In the genomic region with DNA sequence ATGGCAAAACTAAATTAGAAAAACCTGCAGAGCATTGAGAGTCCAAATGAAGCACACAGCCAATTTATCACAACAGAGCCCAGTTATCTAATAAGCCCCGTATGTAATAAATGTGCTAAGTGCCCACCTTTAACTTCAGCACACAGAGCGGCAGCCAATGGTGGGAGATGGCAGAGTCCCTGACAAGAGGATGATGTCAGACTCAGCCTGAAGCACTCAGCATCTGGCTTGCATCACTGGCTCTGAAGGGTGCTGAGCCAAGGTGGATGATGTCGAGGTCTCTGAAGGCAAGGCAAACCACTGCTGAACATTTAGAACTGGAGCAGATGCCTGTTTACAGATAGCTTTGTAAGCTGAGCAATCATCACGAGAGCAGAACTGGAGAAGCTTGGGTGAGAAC, we compare ENCODE assay signal across 31 cellular contexts.
DNase-seq lines count a peak whose midpoint lies in the region; ATAC-seq and TF ChIP-seq lines count a peak whose summit lies in the region.
"Had no signal": no experiment of that assay in that cellular context is flagged by ENCODE, and none has a peak within 500 bp of the region (broad histone marks: within the 10 kb centered on the region; RNA-seq: fewer than 3 reads in every experiment).

No MANE protein-coding gene starts in this region.

- intact Hi-C loops in Right ventricle myocardium superior (cut with DNase I): no loop called here
- intact Hi-C loops in activated CD4-positive, alpha-beta T cell treated with anti-CD3 and anti-CD28 coated beads for 36 hours (cut with DNase I, micrococcal nuclease): no loop called here

- H3K27me3 ChIP-seq in right atrium auricular region: no peaks in the 10 kb centered on the region
- H3K27me3 ChIP-seq: ovary, SJCRH30 had no signal

- no peaks in the 10 kb centered on the region for H3K9me3 Mint-ChIP-seq in activated CD4-positive, alpha-beta T cell treated with anti-CD3 and anti-CD28 coated beads for 36 hours (ENCODE audit: low read depth)
- no peaks in the 10 kb centered on the region for H3K9me3 Mint-ChIP-seq in activated T-helper 17 cell treated with anti-CD3 and anti-CD28 coated beads, Interleukin-2, amount 50 U/mL, for 72 hours
- H3K9me3 Mint-ChIP-seq: activated T-cell treated with anti-CD3 and anti-CD28 coated beads, Interleukin-2, amount 50 U/mL, for 24 hours; HFFc6; natural killer cell; stimulated activated effector memory CD8-positive, alpha-beta T cell treated with anti-CD3 and anti-CD28 coated beads, Interleukin-12 subunit alpha, Interleukin-12 subunit beta, amount 100 ng/mL, for 72 hours; T-helper 1 cell treated with Interleukin-12 subunit alpha and Interleukin-12 subunit beta and Interleukin-4 antibody, amounts not matched to agents 30 μg/mL and 1 μg/mL, for 36 hours had no signal

- no peaks in the 10 kb centered on the region for H3K4me1 ChIP-seq in right atrium auricular region
- H3K4me1 ChIP-seq: left lung, spleen had no signal

- DNase-seq in Right ventricle myocardium superior (peak; percentile 47), right atrium auricular region (ENCODE audit: low spot score) (no peak), islet precursor cell (peak; percentile 59), HEK293T (ENCODE audit: extremely low spot score) (no peak)
- DNase-seq in activated CD4-positive, alpha-beta T cell treated with anti-CD3 and anti-CD28 coated beads for 36 hours: no peak
- DNase-seq: activated CD4-positive, alpha-beta T cell treated with anti-CD3 and anti-CD28 coated beads for 1 hour; activated CD8-positive, alpha-beta memory T cell treated with anti-CD3 and anti-CD28 coated beads for 24 hours; activated T-cell treated with anti-CD3 and anti-CD28 coated beads, Interleukin-2, amount 50 U/mL, for 24 hours; effector memory CD4-positive, alpha-beta T cell; EL; erythroblast; foreskin melanocyte; HFFc6; hippocampal formation; immature natural killer cell; left lung; natural killer cell; NCI-H1417 treated with DMSO at 0.1 percent for 48 hours; NCI-H2227 treated with DMSO at 0.1 percent for 48 hours; NK-92 treated with Interleukin-12 subunit alpha and Interleukin-12 subunit beta, amount 100 ng/mL, for 24 hours; ovary; SJCRH30; spleen; stimulated activated CD4-positive, alpha-beta T cell treated with anti-CD3 and anti-CD28 coated beads, Interleukin-2, amount 100 ng/mL, for 48 hours; substantia nigra had no signal

- TF ChIP-seq CTCF in right atrium auricular region (IDR thresholded peaks at IDR 0.05): no peak

- H3K36me3 ChIP-seq in right atrium auricular region: no peaks in the 10 kb centered on the region
- H3K36me3 ChIP-seq: left lung, ovary, SJCRH30, spleen had no signal

- ATAC-seq in Right ventricle myocardium superior (ENCODE audit: poor library complexity) (peak; percentile 78), SK-N-SH treated with all-trans-retinoic acid at 6 μM for 48 hours (peak; percentile 70)
- no peak for ATAC-seq in activated CD4-positive, alpha-beta T cell treated with anti-CD3 and anti-CD28 coated beads for 36 hours
- ATAC-seq in activated T-helper 17 cell treated with anti-CD3 and anti-CD28 coated beads, Interleukin-2, amount 50 U/mL, for 72 hours (replicated peaks): no peak
- ATAC-seq: left lung; natural killer cell; stimulated activated effector memory CD8-positive, alpha-beta T cell treated with anti-CD3 and anti-CD28 coated beads, Interleukin-12 subunit alpha, Interleukin-12 subunit beta, amount 100 ng/mL, for 72 hours had no signal

- no peak overlapping the region for H3K4me3 ChIP-seq in right atrium auricular region
- H3K4me3 ChIP-seq: left lung, ovary, SJCRH30, spleen had no signal

- peaks cover 13% of the 10 kb centered on the region for H3K27me3 Mint-ChIP-seq in activated CD4-positive, alpha-beta T cell treated with anti-CD3 and anti-CD28 coated beads for 36 hours
- peaks cover 16% of the 10 kb centered on the region for H3K27me3 Mint-ChIP-seq in activated T-helper 17 cell treated with anti-CD3 and anti-CD28 coated beads, Interleukin-2, amount 50 U/mL, for 72 hours

- no peak overlapping the region for H3K27ac ChIP-seq in right atrium auricular region
- H3K27ac ChIP-seq: C4-2B, left lung, ovary, SJCRH30, spleen had no signal

- H3K9me3 ChIP-seq in right atrium auricular region: no peaks in the 10 kb centered on the region
- H3K9me3 ChIP-seq: left lung, ovary, SJCRH30, spleen had no signal

- no peaks in the 10 kb centered on the region for H3K36me3 Mint-ChIP-seq in activated CD4-positive, alpha-beta T cell treated with anti-CD3 and anti-CD28 coated beads for 36 hours (ENCODE audit: low read depth)
- H3K36me3 Mint-ChIP-seq in activated T-helper 17 cell treated with anti-CD3 and anti-CD28 coated beads, Interleukin-2, amount 50 U/mL, for 72 hours (ENCODE audit: low read depth): no peaks in the 10 kb centered on the region
- H3K36me3 Mint-ChIP-seq: IgD-negative memory B cell; immature natural killer cell; natural killer cell; stimulated activated effector memory CD8-positive, alpha-beta T cell treated with anti-CD3 and anti-CD28 coated beads, Interleukin-12 subunit alpha, Interleukin-12 subunit beta, amount 100 ng/mL, for 72 hours had no signal

- H3K27ac Mint-ChIP-seq in activated CD4-positive, alpha-beta T cell treated with anti-CD3 and anti-CD28 coated beads for 36 hours: no peak overlapping the region
- H3K27ac Mint-ChIP-seq in activated T-helper 17 cell treated with anti-CD3 and anti-CD28 coated beads, Interleukin-2, amount 50 U/mL, for 72 hours: no peak overlapping the region
- H3K27ac Mint-ChIP-seq: activated T-cell treated with anti-CD3 and anti-CD28 coated beads, Interleukin-2, amount 50 U/mL, for 24 hours; HFFc6; IgD-negative memory B cell; immature natural killer cell; natural killer cell; stimulated activated effector memory CD8-positive, alpha-beta T cell treated with anti-CD3 and anti-CD28 coated beads, Interleukin-12 subunit alpha, Interleukin-12 subunit beta, amount 100 ng/mL, for 72 hours; T-helper 1 cell treated with Interleukin-12 subunit alpha and Interleukin-12 subunit beta and Interleukin-4 antibody, amounts not matched to agents 30 μg/mL and 1 μg/mL, for 36 hours had no signal

- POLR2A ChIA-PET in HEK293T (lab: Yijun Ruan, JAX): no interaction called here
- POLR2A ChIA-PET in activated CD4-positive, alpha-beta T cell treated with anti-CD3 and anti-CD28 coated beads for 36 hours (lab: Charles Lee): no interaction called here

- no peaks in the 10 kb centered on the region for H3K4me1 Mint-ChIP-seq in activated CD4-positive, alpha-beta T cell treated with anti-CD3 and anti-CD28 coated beads for 36 hours
- H3K4me1 Mint-ChIP-seq in activated T-helper 17 cell treated with anti-CD3 and anti-CD28 coated beads, Interleukin-2, amount 50 U/mL, for 72 hours: no peaks in the 10 kb centered on the region
- H3K4me1 Mint-ChIP-seq: IgD-negative memory B cell; immature natural killer cell; natural killer cell; stimulated activated effector memory CD8-positive, alpha-beta T cell treated with anti-CD3 and anti-CD28 coated beads, Interleukin-12 subunit alpha, Interleukin-12 subunit beta, amount 100 ng/mL, for 72 hours had no signal

- no peak overlapping the region for H3K4me3 Mint-ChIP-seq in activated CD4-positive, alpha-beta T cell treated with anti-CD3 and anti-CD28 coated beads for 36 hours
- no peak overlapping the region for H3K4me3 Mint-ChIP-seq in activated T-helper 17 cell treated with anti-CD3 and anti-CD28 coated beads, Interleukin-2, amount 50 U/mL, for 72 hours
- H3K4me3 Mint-ChIP-seq: activated T-cell treated with anti-CD3 and anti-CD28 coated beads, Interleukin-2, amount 50 U/mL, for 24 hours; HFFc6; IgD-negative memory B cell; immature natural killer cell; natural killer cell; stimulated activated effector memory CD8-positive, alpha-beta T cell treated with anti-CD3 and anti-CD28 coated beads, Interleukin-12 subunit alpha, Interleukin-12 subunit beta, amount 100 ng/mL, for 72 hours; T-helper 1 cell treated with Interleukin-12 subunit alpha and Interleukin-12 subunit beta and Interleukin-4 antibody, amounts not matched to agents 30 μg/mL and 1 μg/mL, for 36 hours had no signal

- CTCF ChIA-PET in HEK293T (lab: Yijun Ruan, JAX): no interaction called here
- CTCF ChIA-PET in activated CD4-positive, alpha-beta T cell treated with anti-CD3 and anti-CD28 coated beads for 36 hours (lab: Charles Lee): no interaction called here

TF ChIP-seq in SK-N-SH treated with all-trans-retinoic acid at 6 μM for 48 hours, 23 proteins besides CTCF, POLR2A, EP300 and RAD21:
- TF ChIP-seq TCF4 (CRISPR knock-in tag; IDR thresholded peaks at IDR 0.05; ENCODE audit: borderline replicate concordance) (peak; percentile 65; the same call in 1 of the 2 replicates), ZFP30 (CRISPR knock-in tag; IDR thresholded peaks at IDR 0.05) (no peak)

TF ChIP-seq in HEK293T, 16 proteins besides CTCF, POLR2A, EP300 and RAD21:
- TF ChIP-seq LEF1 (IDR thresholded peaks at IDR 0.05; ENCODE audit: borderline replicate concordance) (no peak), ELF4 (IDR thresholded peaks at IDR 0.05) (no peak), CTBP1 (IDR thresholded peaks at IDR 0.05; ENCODE audit: borderline replicate concordance) (no peak), PKNOX1 (IDR thresholded peaks at IDR 0.05) (no peak), FOXA1 (IDR thresholded peaks at IDR 0.05) (no peak), FOXM1 (IDR thresholded peaks at IDR 0.05; ENCODE audit: borderline replicate concordance) (no peak), ZNF384 (IDR thresholded peaks at IDR 0.05) (no peak), ARNT (IDR thresholded peaks at IDR 0.05) (no peak), SUZ12 (IDR thresholded peaks at IDR 0.05) (no peak), BHLHE40 (IDR thresholded peaks at IDR 0.05; ENCODE audit: borderline replicate concordance) (no peak), HDGF (IDR thresholded peaks at IDR 0.05; ENCODE audit: borderline replicate concordance) (no peak), SP1 (IDR thresholded peaks at IDR 0.05) (no peak), NFRKB (IDR thresholded peaks at IDR 0.05) (no peak), TARDBP (IDR thresholded peaks at IDR 0.05) (no peak), FOXK2 (IDR thresholded peaks at IDR 0.05) (no peak), L3MBTL2 (conservative IDR thresholded peaks at IDR 0.05) (no peak)

Comparison
In these comparisons a context has a peak if more than half of its experiments do, and no peak if none do; other contexts are left out.
1. DNase-seq: peak in Right ventricle myocardium superior (single experiment) and islet precursor cell (single experiment); none in right atrium auricular region (single experiment), HEK293T (single experiment) and activated CD4-positive, alpha-beta T cell treated with anti-CD3 and anti-CD28 coated beads for 36 hours (single experiment).
2. ATAC-seq: peak in Right ventricle myocardium superior (single experiment) and SK-N-SH treated with all-trans-retinoic acid at 6 μM for 48 hours (single experiment); none in activated CD4-positive, alpha-beta T cell treated with anti-CD3 and anti-CD28 coated beads for 36 hours (single experiment) and activated T-helper 17 cell treated with anti-CD3 and anti-CD28 coated beads, Interleukin-2, amount 50 U/mL, for 72 hours (single experiment).